ENCODE assay signal across 18 cellular contexts in genomic region chr14:92800012-92800411, GRCh38. TPM values are rescaled to one million over a fixed set of nuclear protein-coding genes. Genes with fewer than 3 reads are reported as not detected.
DNase-seq lines count a peak whose midpoint lies in the region; ATAC-seq and TF ChIP-seq lines count a peak whose summit lies in the region.
"Had no signal": no experiment of that assay in that cellular context is flagged by ENCODE, and none has a peak within 500 bp of the region (broad histone marks: within the 10 kb centered on the region; RNA-seq: fewer than 3 reads in every experiment).

No MANE protein-coding gene starts in this region.

- H3K27me3 Mint-ChIP-seq in CD8-positive, alpha-beta T cell (ENCODE audit: low read depth) = no peaks in the 10 kb centered on the region
- H3K27me3 Mint-ChIP-seq in immature natural killer cell (ENCODE audit: low read depth in 3 of 3) = peaks cover 0 to 3% (median 0%) of the 10 kb centered on the region in 3 donors

- H3K27me3 ChIP-seq in BLaER1 (no peaks in the 10 kb centered on the region), heart right ventricle (no peaks in the 10 kb centered on the region)
- H3K27me3 ChIP-seq in CD8-positive, alpha-beta T cell (ENCODE audit: insufficient read depth, low read length) = no peaks in the 10 kb centered on the region
- H3K27me3 ChIP-seq: suprapubic skin had no signal

- H3K9ac ChIP-seq in BLaER1 = no peak overlapping the region

- H3K27ac ChIP-seq in BLaER1 = no peak overlapping the region
- no peak overlapping the region for H3K27ac ChIP-seq in CD8-positive, alpha-beta T cell (ENCODE audit: low read depth, low read length)
- H3K27ac ChIP-seq in heart right ventricle = peak overlapping the region in 1 of 10 donors; percentile 12
- H3K27ac ChIP-seq: prostate gland, suprapubic skin, VCaP had no signal

- H3K36me3 ChIP-seq in BLaER1 (peaks cover 63% of the 10 kb centered on the region), heart right ventricle (peaks cover 0 to 66% (median 11%) of the 10 kb centered on the region in 9 donors)
- no peaks in the 10 kb centered on the region for H3K36me3 ChIP-seq in CD8-positive, alpha-beta T cell (ENCODE audit: insufficient read depth, low read length)
- H3K36me3 ChIP-seq: prostate gland had no signal

- H3K4me3 ChIP-seq in BLaER1 (no peak overlapping the region), heart right ventricle (no peak overlapping the region)
- no peak overlapping the region for H3K4me3 ChIP-seq in CD8-positive, alpha-beta T cell (ENCODE audit: low read depth, low read length)
- H3K4me3 ChIP-seq: prostate gland, suprapubic skin had no signal

- no peak for ATAC-seq in CD8-positive, alpha-beta T cell
- no peak for ATAC-seq in heart right ventricle
- no peak for ATAC-seq in HG02610 (IDR thresholded peaks at IDR 0.05; ENCODE audit: unreplicated experiment)
- ATAC-seq: left lobe of liver had no signal

- CTCF ChIA-PET in CD8-positive, alpha-beta T cell (lab: Charles Lee) = interaction anchor here (0.6 to 1.1 kb wide), 3 partner anchors 113 to 338 kb away, joined by 3 read pairs; no protein-coding TSS in a partner anchor

- H3K27ac Mint-ChIP-seq in CD8-positive, alpha-beta T cell = no peak overlapping the region
- peak overlapping the region in 3 of 6 donors; percentile 29 to 54 (median 34) for H3K27ac Mint-ChIP-seq in immature natural killer cell

- WGBS in heart right ventricle, 2 donors = 81 to 96% methylated on average over 1 of the region's 1 CpG

- DNase-seq in CD8-positive, alpha-beta T cell = no peak
- peak; percentile 5 for DNase-seq in OCI-M1 (lab: John Stamatoyannopoulos, UW)
- no peak for DNase-seq in immature natural killer cell
- DNase-seq in heart right ventricle = no peak
- DNase-seq in putamen (ENCODE audit: low spot score) = no peak
- DNase-seq in NCI-H2029 (lab: John Stamatoyannopoulos, UW) = no peak
- DNase-seq: activated naive CD4-positive, alpha-beta T cell; central memory CD4-positive, alpha-beta T cell; DMS53; effector memory CD4-positive, alpha-beta T cell; NCI-H1436; NCI-H226 had no signal

- H4K20me1 ChIP-seq in BLaER1 = peaks cover 46% of the 10 kb centered on the region

- intact Hi-C loops in CD8-positive, alpha-beta T cell (cut with DNase I, micrococcal nuclease) = no loop called here
- intact Hi-C loops in heart right ventricle (cut with DNase I) = loop anchor here in 1 of 10 donors (5.0 kb wide), 1 partner anchor 1372 kb away; the partner anchor contains the start of gene PPP4R4

- peak overlapping the region; percentile 28; the same call in 1 of the 2 replicates for H3K4me2 ChIP-seq in BLaER1

- peaks cover 57% of the 10 kb centered on the region for H3K36me3 Mint-ChIP-seq in CD8-positive, alpha-beta T cell
- peaks cover 10 to 35% (median 11%) of the 10 kb centered on the region in 3 donors for H3K36me3 Mint-ChIP-seq in immature natural killer cell

- no peak for TF ChIP-seq CTCF in CD8-positive, alpha-beta T cell (IDR thresholded peaks at IDR 0.05)
- no peak for TF ChIP-seq CTCF in heart right ventricle (IDR thresholded peaks at IDR 0.05)

- peak overlapping the region; percentile 58 for H3K4me3 Mint-ChIP-seq in CD8-positive, alpha-beta T cell
- peak overlapping the region in 3 of 5 donors; percentile 12 to 44 (median 17) for H3K4me3 Mint-ChIP-seq in immature natural killer cell

- H3K9me3 ChIP-seq in BLaER1 (no peaks in the 10 kb centered on the region), heart right ventricle (no peaks in the 10 kb centered on the region)
- no peaks in the 10 kb centered on the region for H3K9me3 ChIP-seq in CD8-positive, alpha-beta T cell (ENCODE audit: low read length)
- H3K9me3 ChIP-seq: prostate gland, suprapubic skin had no signal

- peaks cover 24% of the 10 kb centered on the region for H3K4me1 ChIP-seq in BLaER1
- peaks cover 43% of the 10 kb centered on the region for H3K4me1 ChIP-seq in CD8-positive, alpha-beta T cell (ENCODE audit: insufficient read depth, low read length)
- H3K4me1 ChIP-seq in heart right ventricle = peaks cover 8 to 61% (median 43%) of the 10 kb centered on the region in 9 donors

- POLR2A ChIA-PET in CD8-positive, alpha-beta T cell (lab: Charles Lee) = interaction anchor here (1.2 kb wide), 1 partner anchor 11 kb away, joined by 6 read pairs; no protein-coding TSS in a partner anchor

- H3K4me1 Mint-ChIP-seq in CD8-positive, alpha-beta T cell (ENCODE audit: low read depth) = peaks cover 75% of the 10 kb centered on the region
- peaks cover 53 to 80% of the 10 kb centered on the region in 2 donors for H3K4me1 Mint-ChIP-seq in immature natural killer cell

- H3K9me3 Mint-ChIP-seq in CD8-positive, alpha-beta T cell = no peaks in the 10 kb centered on the region
- H3K9me3 Mint-ChIP-seq in immature natural killer cell = peaks cover 0 to 1% (median 0%) of the 10 kb centered on the region in 6 donors

RNA-seq across cellular contexts. Expression of gene GOLGA5, which starts 5.9 kb away (rescaled TPM):
- total RNA-seq in CD8-positive, alpha-beta T cell = 1 to 10 TPM; 4.5 to 5.9 TPM
- polyA plus RNA-seq in immature natural killer cell = 10 to 100 TPM in 2 of 3 donors, 1 to 10 TPM in 1; 6.8 to 19.7 (median 13.9) TPM
- 10 to 100 TPM; 18.5 to 25.5 (median 21.9) TPM for total RNA-seq in heart right ventricle
- polyA plus RNA-seq in heart right ventricle = 10 to 100 TPM; 18.6 to 27.7 TPM

RNA-seq across cellular contexts. Expression of gene LGMN, which starts 51.6 kb away (rescaled TPM):
- 1 to 10 TPM; 2.4 to 3.4 TPM for total RNA-seq in CD8-positive, alpha-beta T cell
- 1 to 10 TPM; 1.7 to 7.4 (median 2.9) TPM for polyA plus RNA-seq in immature natural killer cell
- 100 to 1,000 TPM in 5 of 10 donors, 10 to 100 TPM in 5; 82.2 to 211 (median 103) TPM for total RNA-seq in heart right ventricle
- 100 to 1,000 TPM in 1 of 2 donors, 10 to 100 TPM in 1; 92.4 to 125 TPM for polyA plus RNA-seq in heart right ventricle

Comparison
In these comparisons a context has a peak if more than half of its experiments do, and no peak if none do; other contexts are left out.
1. RNA of gene LGMN, which starts 51.6 kb away (total RNA-seq): 82.2 to 211 TPM in heart right ventricle; 2.4 to 3.4 TPM in CD8-positive, alpha-beta T cell; every median in the first group is over 10 times any median in the second.